ENCODE assay signal across 27 cellular contexts in the genomic region with DNA sequence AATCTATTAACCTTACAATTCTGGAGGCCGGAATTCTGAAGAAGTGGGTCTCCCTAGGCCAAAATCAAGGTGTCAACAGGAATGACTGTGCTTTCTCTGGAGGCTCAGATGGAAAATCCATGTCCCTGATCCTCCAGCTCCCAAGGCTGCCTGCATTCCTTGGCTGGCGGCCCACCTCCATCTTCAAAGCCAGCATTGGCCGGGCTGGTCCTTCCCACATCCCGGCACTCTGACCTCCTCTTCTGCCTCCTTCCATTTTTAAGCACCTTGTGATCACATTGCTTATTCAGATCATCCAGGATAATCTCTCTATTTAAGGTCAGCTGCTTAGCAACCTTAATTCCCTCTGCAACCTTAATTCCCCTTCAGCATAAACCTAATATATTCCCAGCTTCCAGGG. TPM values are rescaled to one million over a fixed set of nuclear protein-coding genes. Genes with fewer than 3 reads are reported as not detected.
"Had no signal": no experiment of that assay in that cellular context is flagged by ENCODE, and none has a peak within 500 bp of the region (broad histone marks: within the 10 kb centered on the region; RNA-seq: fewer than 3 reads in every experiment).

No MANE protein-coding gene starts in this region.

- H3K27me3 Mint-ChIP-seq: stimulated activated memory B cell treated with anti-CD40 and anti-IgM and Interleukin-4, amounts not matched to agents 10 μg/mL and 1 μg/mL and 100 μg/mL, for 72 hours; stimulated activated naive CD8-positive, alpha-beta T cell treated with anti-CD3 and anti-CD28 coated beads, Interleukin-15, Interleukin-2, amounts not matched to agents 100 ng/mL and 50 ng/mL, for 24 hours had no signal

- H3K27me3 ChIP-seq: hepatocyte, ovary, right lobe of liver, spleen, testis, tibial nerve, upper lobe of right lung, vagina had no signal

- H3K4me3 Mint-ChIP-seq: effector memory CD8-positive, alpha-beta T cell; naive thymus-derived CD4-positive, alpha-beta T cell; neural crest cell; stimulated activated memory B cell treated with anti-CD40 and anti-IgM and Interleukin-4, amounts not matched to agents 10 μg/mL and 1 μg/mL and 100 μg/mL, for 72 hours; stimulated activated naive CD8-positive, alpha-beta T cell treated with anti-CD3 and anti-CD28 coated beads, Interleukin-15, Interleukin-2, amounts not matched to agents 100 ng/mL and 50 ng/mL, for 24 hours had no signal

- H3K4me3 ChIP-seq: esophagus muscularis mucosa, hepatocyte, ovary, prostate gland, right lobe of liver, spleen, testis, tibial nerve, upper lobe of right lung, vagina had no signal

- H3K9me3 ChIP-seq: ovary, prostate gland, right lobe of liver, spleen, testis, upper lobe of right lung, vagina had no signal

- H3K36me3 ChIP-seq: esophagus muscularis mucosa, ovary, prostate gland, right lobe of liver, spleen, tibial nerve, upper lobe of right lung, vagina had no signal

- H3K27ac Mint-ChIP-seq: effector memory CD8-positive, alpha-beta T cell; naive thymus-derived CD4-positive, alpha-beta T cell; stimulated activated memory B cell treated with anti-CD40 and anti-IgM and Interleukin-4, amounts not matched to agents 10 μg/mL and 1 μg/mL and 100 μg/mL, for 72 hours; stimulated activated naive CD8-positive, alpha-beta T cell treated with anti-CD3 and anti-CD28 coated beads, Interleukin-15, Interleukin-2, amounts not matched to agents 100 ng/mL and 50 ng/mL, for 24 hours had no signal

- H3K36me3 Mint-ChIP-seq: naive thymus-derived CD4-positive, alpha-beta T cell; stimulated activated memory B cell treated with anti-CD40 and anti-IgM and Interleukin-4, amounts not matched to agents 10 μg/mL and 1 μg/mL and 100 μg/mL, for 72 hours had no signal

- DNase-seq: effector memory CD8-positive, alpha-beta T cell; kidney; left cardiac atrium; mesendoderm; naive thymus-derived CD4-positive, alpha-beta T cell; ovary; spleen; stimulated activated CD4-positive, alpha-beta T cell treated with anti-CD3 and anti-CD28 coated beads, Interleukin-15, amount 100 ng/mL, for 24 hours; stimulated activated CD4-positive, alpha-beta T cell treated with anti-CD3 and anti-CD28 coated beads, Interleukin-1b, Interleukin-23, amount 100 ng/mL, for 48 hours; stimulated activated CD4-positive, alpha-beta T cell treated with anti-CD3 and anti-CD28 coated beads, Interleukin-4, amount 100 ng/mL, for 24 hours; testis; upper lobe of right lung had no signal

- H3K27ac ChIP-seq: epithelial cell of prostate, esophagus muscularis mucosa, hepatocyte, ovary, prostate gland, right lobe of liver, spleen, testis, tibial nerve, upper lobe of right lung, vagina had no signal

- H3K4me1 ChIP-seq: prostate gland, right lobe of liver, testis, upper lobe of right lung, vagina had no signal

- H3K9me3 Mint-ChIP-seq: effector memory CD8-positive, alpha-beta T cell; naive thymus-derived CD4-positive, alpha-beta T cell; neural crest cell; stimulated activated memory B cell treated with anti-CD40 and anti-IgM and Interleukin-4, amounts not matched to agents 10 μg/mL and 1 μg/mL and 100 μg/mL, for 72 hours; stimulated activated naive CD8-positive, alpha-beta T cell treated with anti-CD3 and anti-CD28 coated beads, Interleukin-15, Interleukin-2, amounts not matched to agents 100 ng/mL and 50 ng/mL, for 24 hours had no signal

- ATAC-seq: effector memory CD8-positive, alpha-beta T cell; stimulated activated memory B cell treated with anti-CD40 and anti-IgM and Interleukin-4, amounts not matched to agents 10 μg/mL and 1 μg/mL and 100 μg/mL, for 72 hours had no signal

RNA-seq across cellular contexts. Expression of gene IFITM10, which starts 36.1 kb away (rescaled TPM):
- total RNA-seq: neural crest cell, skeletal muscle tissue had no signal
- polyA plus RNA-seq: naive thymus-derived CD4-positive, alpha-beta T cell had no signal

RNA-seq across cellular contexts. Expression of gene SYT8, which starts 48.3 kb away (rescaled TPM):
- total RNA-seq: esophagus muscularis mucosa; left cardiac atrium; lung microvascular endothelial cell; mononuclear cell; naive thymus-derived CD4-positive, alpha-beta T cell; neural crest cell; skeletal muscle tissue; spleen; subcutaneous adipose tissue had no signal
- polyA plus RNA-seq: naive thymus-derived CD4-positive, alpha-beta T cell; ovary had no signal

RNA-seq across cellular contexts. Expression of gene TNNI2, which starts 52.3 kb away (rescaled TPM):
- total RNA-seq: lung microvascular endothelial cell, neural crest cell, renal cortical epithelial cell, testis, tibial nerve, vagina had no signal
